Comparison of ENCODE assay signal across 19 cellular contexts in genomic region chr17:57749701-57750100, GRCh38. TPM values are rescaled to one million over a fixed set of nuclear protein-coding genes. Genes with fewer than 3 reads are reported as not detected.
A peak's percentile ranks its signal among the peaks of the same experiment; 100 is the strongest.
DNase-seq lines count a peak whose midpoint lies in the region; ATAC-seq and TF ChIP-seq lines count a peak whose summit lies in the region.
"Had no signal": no experiment of that assay in that cellular context is flagged by ENCODE, and none has a peak within 500 bp of the region (broad histone marks: within the 10 kb centered on the region; RNA-seq: fewer than 3 reads in every experiment).

No MANE protein-coding gene starts in this region.

- TF ChIP-seq CTCF in endothelial cell (IDR thresholded peaks at IDR 0.05; ENCODE audit: unreplicated experiment) (no peak), neutrophil (IDR thresholded peaks at IDR 0.05) (no peak)

- peaks cover 4% of the 10 kb centered on the region for H3K9me3 Mint-ChIP-seq in endothelial cell (ENCODE audit: unreplicated experiment)
- H3K9me3 Mint-ChIP-seq: GM23338 had no signal

- H3K36me3 ChIP-seq in KOPT-K1 (ENCODE audit: insufficient read depth, low read length) (no peaks in the 10 kb centered on the region), neutrophil (no peaks in the 10 kb centered on the region)
- H3K36me3 ChIP-seq: SJCRH30 had no signal

- H3K27ac ChIP-seq in KOPT-K1 (ENCODE audit: low read depth, low read length, poor library complexity, severe bottlenecking) (peak overlapping the region; percentile 58), neutrophil (peak overlapping the region; percentile 45)
- H3K27ac ChIP-seq: 22Rv1, SJCRH30 had no signal

- H3K27me3 ChIP-seq in neutrophil = no peaks in the 10 kb centered on the region
- H3K27me3 ChIP-seq: SJCRH30 had no signal

- H3K27me3 Mint-ChIP-seq in endothelial cell (ENCODE audit: unreplicated experiment) = peaks cover 5% of the 10 kb centered on the region

- H3K4me1 ChIP-seq in neutrophil (ENCODE audit: control insufficient read depth in 1 of 2, insufficient read depth in 1 of 2, low read depth in 1 of 2, low read length in 1 of 2) = peaks cover 29 to 40% of the 10 kb centered on the region in 2 experiments
- H3K4me1 ChIP-seq: Caco-2, SJCRH30 had no signal

- no peaks in the 10 kb centered on the region for H3K9me3 ChIP-seq in KOPT-K1 (ENCODE audit: insufficient read depth, low read length, poor library complexity, severe bottlenecking)
- no peaks in the 10 kb centered on the region for H3K9me3 ChIP-seq in neutrophil
- H3K9me3 ChIP-seq: Caco-2, SJCRH30 had no signal

- H3K4me3 Mint-ChIP-seq in endothelial cell (ENCODE audit: unreplicated experiment) = peak overlapping the region; percentile 42
- H3K4me3 Mint-ChIP-seq: GM23338 had no signal

- H3K4me3 ChIP-seq in neutrophil (ENCODE audit: low read depth in 1 of 2, low read length in 1 of 2) = no peak overlapping the region
- H3K4me3 ChIP-seq: GM23338, SJCRH30 had no signal

- ATAC-seq in HG03457 (IDR thresholded peaks at IDR 0.05; ENCODE audit: unreplicated experiment) = no peak
- ATAC-seq in HG02610 (IDR thresholded peaks at IDR 0.05; ENCODE audit: unreplicated experiment) = no peak
- ATAC-seq: HCT116, HepG2 had no signal

- peak overlapping the region; percentile 4 for H3K27ac Mint-ChIP-seq in endothelial cell (ENCODE audit: unreplicated experiment)
- H3K27ac Mint-ChIP-seq: GM23338 had no signal

- DNase-seq in DMS79 treated with DMSO at 0.1 percent for 48 hours (lab: John Stamatoyannopoulos, UW) (peak; percentile 10), DMS79 (lab: John Stamatoyannopoulos, UW) (no peak), endothelial cell (ENCODE audit: low spot score) (no peak)
- DNase-seq in activated CD4-positive, alpha-beta T cell treated with anti-CD3 and anti-CD28 coated beads for 48 hours = no peak
- DNase-seq: Caco-2, DMS153, NCI-H187, NCI-H2227 treated with DMSO at 0.1 percent for 48 hours, NCI-H524, SJCRH30 had no signal

- peaks cover 37% of the 10 kb centered on the region for H3K4me1 Mint-ChIP-seq in endothelial cell (ENCODE audit: unreplicated experiment)

- H3K36me3 Mint-ChIP-seq in endothelial cell (ENCODE audit: low read depth, unreplicated experiment) = no peaks in the 10 kb centered on the region

RNA-seq across cellular contexts. Expression of gene CCDC182, which starts 4.6 kb away (rescaled TPM):
- not detected for total RNA-seq in endothelial cell (ENCODE audit: unreplicated experiment)
- total RNA-seq: Caco-2, GM23338, HepG2, M059J, SJCRH30 had no signal
